ENCODE assay signal across 10 cellular contexts in genomic region chr3:149553781-149554451, GRCh38.
DNase-seq lines count a peak whose midpoint lies in the region; ATAC-seq and TF ChIP-seq lines count a peak whose summit lies in the region.
"Had no signal": no experiment of that assay in that cellular context is flagged by ENCODE, and none has a peak within 500 bp of the region (broad histone marks: within the 10 kb centered on the region; RNA-seq: fewer than 3 reads in every experiment).

No MANE protein-coding gene starts in this region.

- TF ChIP-seq CTCF in fibroblast of the aortic adventitia (IDR thresholded peaks at IDR 0.05; ENCODE audit: insufficient read depth, low read length) (no peak), vagina (IDR thresholded peaks at IDR 0.05) (no peak)

- CTCF ChIA-PET in activated naive CD4-positive, alpha-beta T cell treated with anti-CD3 and anti-CD28 coated beads, Interleukin-2, amount 10 ng/mL, durations not matched to agents 7 days and 5 days (lab: Charles Lee): interaction anchor here (1.4 kb wide), 1 partner anchor 19 kb away, joined by 4 read pairs; no protein-coding TSS in a partner anchor

- DNase-seq in activated naive CD4-positive, alpha-beta T cell treated with anti-CD3 and anti-CD28 coated beads, Interleukin-2, amount 10 ng/mL, durations not matched to agents 7 days and 5 days: no peak
- DNase-seq in fibroblast of the aortic adventitia (ENCODE audit: low read depth) (peak; percentile 100), vagina (ENCODE audit: extremely low spot score in 2 of 2) (peak in 1 of 2 donors; percentile 91), GM19238 (ENCODE audit: insufficient read length, low spot score) (no peak), NCI-H1092 treated with DMSO at 0.1 percent for 48 hours (lab: John Stamatoyannopoulos, UW) (no peak)
- DNase-seq: NCI-H2029 treated with DMSO at 0.1 percent for 48 hours had no signal

- no peaks in the 10 kb centered on the region for H3K9me3 Mint-ChIP-seq in activated naive CD4-positive, alpha-beta T cell treated with anti-CD3 and anti-CD28 coated beads, Interleukin-2, amount 50 U/mL, for 24 hours
- H3K9me3 Mint-ChIP-seq in activated naive CD4-positive, alpha-beta T cell treated with anti-CD3 and anti-CD28 coated beads, Interleukin-2, amount 10 ng/mL, durations not matched to agents 7 days and 5 days: no peaks in the 10 kb centered on the region

- no peaks in the 10 kb centered on the region for H3K27me3 ChIP-seq in muscle layer of duodenum (ENCODE audit: low read depth, low read length)
- H3K27me3 ChIP-seq in vagina: no peaks in the 10 kb centered on the region

- H3K9me3 ChIP-seq in muscle layer of duodenum (ENCODE audit: control insufficient read depth in 1 of 2, low read length in 2 of 2) (no peaks in the 10 kb centered on the region), vagina (no peaks in the 10 kb centered on the region)

- peak overlapping the region; percentile 17 for H3K27ac Mint-ChIP-seq in activated naive CD4-positive, alpha-beta T cell treated with anti-CD3 and anti-CD28 coated beads, Interleukin-2, amount 50 U/mL, for 24 hours
- H3K27ac Mint-ChIP-seq in activated naive CD4-positive, alpha-beta T cell treated with anti-CD3 and anti-CD28 coated beads, Interleukin-2, amount 10 ng/mL, durations not matched to agents 7 days and 5 days: no peak overlapping the region

- H3K36me3 Mint-ChIP-seq in activated naive CD4-positive, alpha-beta T cell treated with anti-CD3 and anti-CD28 coated beads, Interleukin-2, amount 50 U/mL, for 24 hours: no peaks in the 10 kb centered on the region
- H3K36me3 Mint-ChIP-seq in activated naive CD4-positive, alpha-beta T cell treated with anti-CD3 and anti-CD28 coated beads, Interleukin-2, amount 10 ng/mL, durations not matched to agents 7 days and 5 days: no peaks in the 10 kb centered on the region

- no peak overlapping the region for H3K4me3 Mint-ChIP-seq in activated naive CD4-positive, alpha-beta T cell treated with anti-CD3 and anti-CD28 coated beads, Interleukin-2, amount 50 U/mL, for 24 hours
- H3K4me3 Mint-ChIP-seq in activated naive CD4-positive, alpha-beta T cell treated with anti-CD3 and anti-CD28 coated beads, Interleukin-2, amount 10 ng/mL, durations not matched to agents 7 days and 5 days: no peak overlapping the region

- peaks cover 12% of the 10 kb centered on the region for H3K27me3 Mint-ChIP-seq in activated naive CD4-positive, alpha-beta T cell treated with anti-CD3 and anti-CD28 coated beads, Interleukin-2, amount 50 U/mL, for 24 hours
- peaks cover 8% of the 10 kb centered on the region for H3K27me3 Mint-ChIP-seq in activated naive CD4-positive, alpha-beta T cell treated with anti-CD3 and anti-CD28 coated beads, Interleukin-2, amount 10 ng/mL, durations not matched to agents 7 days and 5 days

- no peak overlapping the region for H3K4me3 ChIP-seq in fibroblast of the aortic adventitia (ENCODE audit: low read depth, low read length)
- peak overlapping the region in 1 of 2 donors; percentile 0 for H3K4me3 ChIP-seq in muscle layer of duodenum (ENCODE audit: low read depth in 1 of 2, low read length in 2 of 2)
- no peak overlapping the region for H3K4me3 ChIP-seq in vagina

- intact Hi-C loops in vagina (cut with DNase I): no loop called here

- peaks cover 0 to 4% of the 10 kb centered on the region in 2 donors for H3K36me3 ChIP-seq in muscle layer of duodenum (ENCODE audit: control insufficient read depth in 1 of 2, insufficient read depth in 2 of 2, low read length in 2 of 2)
- no peaks in the 10 kb centered on the region for H3K36me3 ChIP-seq in vagina

- H3K4me1 ChIP-seq in muscle layer of duodenum (ENCODE audit: control insufficient read depth in 1 of 2, insufficient read depth in 2 of 2, low read length in 2 of 2) (peaks cover 8 to 36% of the 10 kb centered on the region in 2 donors), vagina (peaks cover 47% of the 10 kb centered on the region)

- no peak for ATAC-seq in HG03280 (IDR thresholded peaks at IDR 0.05; ENCODE audit: unreplicated experiment)

- H3K4me1 Mint-ChIP-seq in activated naive CD4-positive, alpha-beta T cell treated with anti-CD3 and anti-CD28 coated beads, Interleukin-2, amount 50 U/mL, for 24 hours: no peaks in the 10 kb centered on the region
- H3K4me1 Mint-ChIP-seq in activated naive CD4-positive, alpha-beta T cell treated with anti-CD3 and anti-CD28 coated beads, Interleukin-2, amount 10 ng/mL, durations not matched to agents 7 days and 5 days: no peaks in the 10 kb centered on the region

- TF ChIP-seq POLR2A in vagina (IDR thresholded peaks at IDR 0.05): no peak

- H3K27ac ChIP-seq in muscle layer of duodenum (ENCODE audit: low read length) (peak overlapping the region; percentile 74), vagina (peak overlapping the region; percentile 31)
- H3K27ac ChIP-seq: 22Rv1 had no signal
